ENCODE assay signal across 8 cellular contexts in genomic region chr15:76150508-76150907, GRCh38.
DNase-seq lines count a peak whose midpoint lies in the region; ATAC-seq lines count a peak whose summit lies in the region.

No MANE protein-coding gene starts in this region.

- DNase-seq in anterior cingulate cortex (lab: John Stamatoyannopoulos, UW) (peak in 37 of 58 donors; percentile 4 to 66 (median 23)), retina (peak; percentile 43), DMS53 treated with DMSO at 0.1 percent for 48 hours (lab: John Stamatoyannopoulos, UW; ENCODE audit: unreplicated experiment) (no peak)
- no peak for DNase-seq in stimulated activated effector memory CD8-positive, alpha-beta T cell treated with anti-CD3 and anti-CD28 coated beads, Interleukin-12 subunit alpha, Interleukin-12 subunit beta, amount 100 ng/mL, for 72 hours (ENCODE audit: low spot score in 2 of 2)
- no peak for DNase-seq in stimulated activated CD4-positive, alpha-beta T cell treated with anti-CD3 and anti-CD28 coated beads, Interleukin-1b, Interleukin-23, amount 100 ng/mL, for 48 hours

- no peak overlapping the region for H3K27ac Mint-ChIP-seq in stimulated activated effector memory CD8-positive, alpha-beta T cell treated with anti-CD3 and anti-CD28 coated beads, Interleukin-12 subunit alpha, Interleukin-12 subunit beta, amount 100 ng/mL, for 72 hours

- ATAC-seq in GM19397 (IDR thresholded peaks at IDR 0.05; ENCODE audit: unreplicated experiment) (peak; percentile 21), HG03342 (IDR thresholded peaks at IDR 0.05; ENCODE audit: unreplicated experiment) (peak; percentile 15), HG03039 (IDR thresholded peaks at IDR 0.05; ENCODE audit: unreplicated experiment) (no peak)
- no peak for ATAC-seq in stimulated activated effector memory CD8-positive, alpha-beta T cell treated with anti-CD3 and anti-CD28 coated beads, Interleukin-12 subunit alpha, Interleukin-12 subunit beta, amount 100 ng/mL, for 72 hours

- H3K4me3 Mint-ChIP-seq in stimulated activated effector memory CD8-positive, alpha-beta T cell treated with anti-CD3 and anti-CD28 coated beads, Interleukin-12 subunit alpha, Interleukin-12 subunit beta, amount 100 ng/mL, for 72 hours = no peak overlapping the region

- no peaks in the 10 kb centered on the region for H3K36me3 Mint-ChIP-seq in stimulated activated effector memory CD8-positive, alpha-beta T cell treated with anti-CD3 and anti-CD28 coated beads, Interleukin-12 subunit alpha, Interleukin-12 subunit beta, amount 100 ng/mL, for 72 hours

- H3K4me1 Mint-ChIP-seq in stimulated activated effector memory CD8-positive, alpha-beta T cell treated with anti-CD3 and anti-CD28 coated beads, Interleukin-12 subunit alpha, Interleukin-12 subunit beta, amount 100 ng/mL, for 72 hours = peaks cover 25% of the 10 kb centered on the region

- no peaks in the 10 kb centered on the region for H3K9me3 Mint-ChIP-seq in stimulated activated effector memory CD8-positive, alpha-beta T cell treated with anti-CD3 and anti-CD28 coated beads, Interleukin-12 subunit alpha, Interleukin-12 subunit beta, amount 100 ng/mL, for 72 hours

Comparison
In these comparisons a context has a peak if more than half of its experiments do, and no peak if none do; other contexts are left out.
1. ATAC-seq: peak in GM19397 (single experiment) and HG03342 (single experiment); none in stimulated activated effector memory CD8-positive, alpha-beta T cell treated with anti-CD3 and anti-CD28 coated beads, Interleukin-12 subunit alpha, Interleukin-12 subunit beta, amount 100 ng/mL, for 72 hours (single experiment) and HG03039 (single experiment).
2. DNase-seq: peak in anterior cingulate cortex (37 of 58) and retina (single experiment); none in stimulated activated effector memory CD8-positive, alpha-beta T cell treated with anti-CD3 and anti-CD28 coated beads, Interleukin-12 subunit alpha, Interleukin-12 subunit beta, amount 100 ng/mL, for 72 hours (0 of 2), DMS53 treated with DMSO at 0.1 percent for 48 hours (single experiment) and stimulated activated CD4-positive, alpha-beta T cell treated with anti-CD3 and anti-CD28 coated beads, Interleukin-1b, Interleukin-23, amount 100 ng/mL, for 48 hours (single experiment).